1 cellular context compared by ENCODE assay signal in the genomic region with DNA sequence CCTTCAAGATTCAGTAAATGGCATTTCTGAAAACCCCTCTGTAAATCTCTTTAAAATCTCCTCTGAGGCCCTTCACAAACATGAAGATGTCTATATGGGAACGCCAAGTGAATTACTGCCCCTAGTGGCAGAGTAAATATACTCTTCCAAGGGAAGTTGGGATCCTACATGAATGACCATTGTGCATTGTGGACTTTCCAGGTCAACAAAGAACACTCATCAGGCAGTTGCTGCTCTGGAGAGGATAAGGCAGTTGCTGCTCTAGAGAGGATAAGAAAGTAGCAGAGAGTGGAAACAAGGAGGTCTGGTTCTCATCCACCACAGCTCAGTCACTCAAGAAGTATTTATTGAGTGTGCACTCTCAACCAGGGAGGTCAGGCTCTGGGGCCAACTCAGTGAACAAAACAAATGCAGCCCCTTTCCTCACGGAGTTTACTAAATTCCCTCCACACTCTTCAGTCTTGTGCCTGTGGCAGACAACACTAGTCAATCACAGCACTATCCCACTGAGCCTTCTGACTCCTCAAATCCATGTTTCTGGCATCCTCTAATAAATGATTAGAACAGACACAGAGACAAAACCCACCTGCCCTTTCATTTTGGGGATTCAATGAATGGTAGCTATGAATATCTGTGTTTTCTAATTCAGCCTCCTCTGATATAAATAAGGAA.
TF ChIP-seq lines count a peak whose summit lies in the region.

No MANE protein-coding gene starts in this region.

TF ChIP-seq in WTC11, 78 proteins besides CTCF, POLR2A, EP300 and RAD21 (continued from another document):
- TF ChIP-seq, protein P1, sequence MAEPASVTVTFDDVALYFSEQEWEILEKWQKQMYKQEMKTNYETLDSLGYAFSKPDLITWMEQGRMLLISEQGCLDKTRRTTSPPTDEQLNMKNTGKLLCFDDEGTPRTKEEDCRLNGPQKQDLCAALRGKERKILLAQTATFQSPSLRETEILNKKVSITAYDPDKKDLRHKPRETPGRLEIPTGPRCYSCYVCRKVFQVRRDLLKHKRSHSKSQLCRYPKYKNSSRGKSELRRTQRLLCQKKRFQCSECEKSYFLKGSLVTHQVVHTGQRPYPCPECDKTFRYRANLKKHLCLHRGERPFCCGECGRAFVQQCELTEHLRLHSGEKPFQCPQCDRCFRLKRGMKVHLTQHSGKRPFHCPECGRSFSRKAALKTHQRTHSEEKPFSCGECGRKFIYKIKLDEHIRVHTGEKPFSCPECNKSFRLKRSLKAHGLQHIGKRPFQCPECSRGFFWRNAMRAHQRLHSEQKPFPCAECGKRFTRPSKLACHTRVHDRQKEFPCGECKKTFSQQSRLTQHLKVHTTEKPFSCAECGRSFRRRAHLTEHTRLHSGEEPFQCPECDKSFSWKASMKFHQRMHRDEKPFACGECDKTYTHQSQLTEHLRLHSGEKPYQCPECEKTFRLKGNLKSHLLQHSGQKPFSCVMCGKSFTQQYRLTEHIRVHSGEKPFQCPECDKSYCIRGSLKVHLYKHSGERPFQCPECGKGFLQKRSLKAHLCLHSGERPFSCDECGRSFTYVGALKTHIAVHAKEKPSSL (CRISPR knock-in tag; conservative IDR thresholded peaks at IDR 0.05), result no peak
- TF ChIP-seq PRRX2 (CRISPR knock-in tag; IDR thresholded peaks at IDR 0.05), result no peak
- TF ChIP-seq, protein P2, sequence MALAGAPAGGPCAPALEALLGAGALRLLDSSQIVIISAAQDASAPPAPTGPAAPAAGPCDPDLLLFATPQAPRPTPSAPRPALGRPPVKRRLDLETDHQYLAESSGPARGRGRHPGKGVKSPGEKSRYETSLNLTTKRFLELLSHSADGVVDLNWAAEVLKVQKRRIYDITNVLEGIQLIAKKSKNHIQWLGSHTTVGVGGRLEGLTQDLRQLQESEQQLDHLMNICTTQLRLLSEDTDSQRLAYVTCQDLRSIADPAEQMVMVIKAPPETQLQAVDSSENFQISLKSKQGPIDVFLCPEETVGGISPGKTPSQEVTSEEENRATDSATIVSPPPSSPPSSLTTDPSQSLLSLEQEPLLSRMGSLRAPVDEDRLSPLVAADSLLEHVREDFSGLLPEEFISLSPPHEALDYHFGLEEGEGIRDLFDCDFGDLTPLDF (CRISPR knock-in tag; IDR thresholded peaks at IDR 0.05), result no peak
- TF ChIP-seq FOXJ3 (CRISPR knock-in tag; IDR thresholded peaks at IDR 0.05; ENCODE audit: borderline replicate concordance), result no peak
- TF ChIP-seq ZNF416 (CRISPR knock-in tag; IDR thresholded peaks at IDR 0.05), result no peak
- no peak for TF ChIP-seq GTF2I (CRISPR knock-in tag; conservative IDR thresholded peaks at IDR 0.05)
- TF ChIP-seq, protein P3, sequence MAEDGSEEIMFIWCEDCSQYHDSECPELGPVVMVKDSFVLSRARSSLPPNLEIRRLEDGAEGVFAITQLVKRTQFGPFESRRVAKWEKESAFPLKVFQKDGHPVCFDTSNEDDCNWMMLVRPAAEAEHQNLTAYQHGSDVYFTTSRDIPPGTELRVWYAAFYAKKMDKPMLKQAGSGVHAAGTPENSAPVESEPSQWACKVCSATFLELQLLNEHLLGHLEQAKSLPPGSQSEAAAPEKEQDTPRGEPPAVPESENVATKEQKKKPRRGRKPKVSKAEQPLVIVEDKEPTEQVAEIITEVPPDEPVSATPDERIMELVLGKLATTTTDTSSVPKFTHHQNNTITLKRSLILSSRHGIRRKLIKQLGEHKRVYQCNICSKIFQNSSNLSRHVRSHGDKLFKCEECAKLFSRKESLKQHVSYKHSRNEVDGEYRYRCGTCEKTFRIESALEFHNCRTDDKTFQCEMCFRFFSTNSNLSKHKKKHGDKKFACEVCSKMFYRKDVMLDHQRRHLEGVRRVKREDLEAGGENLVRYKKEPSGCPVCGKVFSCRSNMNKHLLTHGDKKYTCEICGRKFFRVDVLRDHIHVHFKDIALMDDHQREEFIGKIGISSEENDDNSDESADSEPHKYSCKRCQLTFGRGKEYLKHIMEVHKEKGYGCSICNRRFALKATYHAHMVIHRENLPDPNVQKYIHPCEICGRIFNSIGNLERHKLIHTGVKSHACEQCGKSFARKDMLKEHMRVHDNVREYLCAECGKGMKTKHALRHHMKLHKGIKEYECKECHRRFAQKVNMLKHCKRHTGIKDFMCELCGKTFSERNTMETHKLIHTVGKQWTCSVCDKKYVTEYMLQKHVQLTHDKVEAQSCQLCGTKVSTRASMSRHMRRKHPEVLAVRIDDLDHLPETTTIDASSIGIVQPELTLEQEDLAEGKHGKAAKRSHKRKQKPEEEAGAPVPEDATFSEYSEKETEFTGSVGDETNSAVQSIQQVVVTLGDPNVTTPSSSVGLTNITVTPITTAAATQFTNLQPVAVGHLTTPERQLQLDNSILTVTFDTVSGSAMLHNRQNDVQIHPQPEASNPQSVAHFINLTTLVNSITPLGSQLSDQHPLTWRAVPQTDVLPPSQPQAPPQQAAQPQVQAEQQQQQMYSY (CRISPR knock-in tag; IDR thresholded peaks at IDR 0.05), result no peak
- no peak for TF ChIP-seq ZNF423 (CRISPR knock-in tag; IDR thresholded peaks at IDR 0.05)
- TF ChIP-seq, protein P4, sequence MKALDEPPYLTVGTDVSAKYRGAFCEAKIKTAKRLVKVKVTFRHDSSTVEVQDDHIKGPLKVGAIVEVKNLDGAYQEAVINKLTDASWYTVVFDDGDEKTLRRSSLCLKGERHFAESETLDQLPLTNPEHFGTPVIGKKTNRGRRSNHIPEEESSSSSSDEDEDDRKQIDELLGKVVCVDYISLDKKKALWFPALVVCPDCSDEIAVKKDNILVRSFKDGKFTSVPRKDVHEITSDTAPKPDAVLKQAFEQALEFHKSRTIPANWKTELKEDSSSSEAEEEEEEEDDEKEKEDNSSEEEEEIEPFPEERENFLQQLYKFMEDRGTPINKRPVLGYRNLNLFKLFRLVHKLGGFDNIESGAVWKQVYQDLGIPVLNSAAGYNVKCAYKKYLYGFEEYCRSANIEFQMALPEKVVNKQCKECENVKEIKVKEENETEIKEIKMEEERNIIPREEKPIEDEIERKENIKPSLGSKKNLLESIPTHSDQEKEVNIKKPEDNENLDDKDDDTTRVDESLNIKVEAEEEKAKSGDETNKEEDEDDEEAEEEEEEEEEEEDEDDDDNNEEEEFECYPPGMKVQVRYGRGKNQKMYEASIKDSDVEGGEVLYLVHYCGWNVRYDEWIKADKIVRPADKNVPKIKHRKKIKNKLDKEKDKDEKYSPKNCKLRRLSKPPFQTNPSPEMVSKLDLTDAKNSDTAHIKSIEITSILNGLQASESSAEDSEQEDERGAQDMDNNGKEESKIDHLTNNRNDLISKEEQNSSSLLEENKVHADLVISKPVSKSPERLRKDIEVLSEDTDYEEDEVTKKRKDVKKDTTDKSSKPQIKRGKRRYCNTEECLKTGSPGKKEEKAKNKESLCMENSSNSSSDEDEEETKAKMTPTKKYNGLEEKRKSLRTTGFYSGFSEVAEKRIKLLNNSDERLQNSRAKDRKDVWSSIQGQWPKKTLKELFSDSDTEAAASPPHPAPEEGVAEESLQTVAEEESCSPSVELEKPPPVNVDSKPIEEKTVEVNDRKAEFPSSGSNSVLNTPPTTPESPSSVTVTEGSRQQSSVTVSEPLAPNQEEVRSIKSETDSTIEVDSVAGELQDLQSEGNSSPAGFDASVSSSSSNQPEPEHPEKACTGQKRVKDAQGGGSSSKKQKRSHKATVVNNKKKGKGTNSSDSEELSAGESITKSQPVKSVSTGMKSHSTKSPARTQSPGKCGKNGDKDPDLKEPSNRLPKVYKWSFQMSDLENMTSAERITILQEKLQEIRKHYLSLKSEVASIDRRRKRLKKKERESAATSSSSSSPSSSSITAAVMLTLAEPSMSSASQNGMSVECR (CRISPR knock-in tag; IDR thresholded peaks at IDR 0.05; ENCODE audit: borderline replicate concordance), result no peak
